Comparison of ENCODE assay signal across 11 cellular contexts in the genomic region with DNA sequence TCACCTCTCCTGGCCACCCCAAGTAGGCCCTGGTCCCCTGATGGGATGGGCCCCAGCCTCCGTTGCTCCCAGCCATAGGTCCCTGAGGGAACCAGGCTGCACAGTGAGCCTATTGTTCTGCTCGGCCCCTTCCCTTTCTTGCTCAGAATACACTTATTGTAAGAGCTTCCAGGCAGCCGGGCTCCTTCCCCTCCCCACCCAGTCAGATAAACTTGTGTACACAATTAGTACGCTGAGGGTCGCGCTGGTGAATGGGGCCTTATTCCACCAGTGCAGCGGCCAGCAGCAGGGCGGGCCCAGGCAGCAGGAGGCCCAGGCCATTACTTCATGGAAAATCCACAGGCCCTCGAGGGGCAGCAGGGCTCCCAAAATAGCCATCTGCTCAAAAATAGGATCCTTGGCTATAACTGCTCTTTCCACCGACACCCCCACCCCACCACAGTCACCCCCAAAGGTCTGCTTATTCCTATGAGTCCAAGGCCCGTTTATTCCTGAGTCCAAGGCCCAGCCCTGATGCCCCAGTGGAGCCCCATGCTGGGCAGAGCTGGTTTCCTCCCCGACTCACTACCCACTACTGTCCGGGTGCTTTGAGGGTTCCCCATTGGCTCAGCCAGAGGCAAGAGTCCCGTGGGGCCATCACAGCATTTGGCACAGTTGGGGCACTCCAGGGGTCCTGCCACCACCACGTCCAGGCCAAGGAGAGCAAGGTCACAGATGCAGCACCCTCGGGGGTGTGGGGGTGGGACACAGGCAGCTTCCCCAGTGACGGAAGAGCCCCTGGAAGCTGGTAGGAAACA. TPM values are rescaled to one million over a fixed set of nuclear protein-coding genes. Genes with fewer than 3 reads are reported as not detected.
DNase-seq lines count a peak whose midpoint lies in the region; ATAC-seq and TF ChIP-seq lines count a peak whose summit lies in the region.
"Had no signal": no experiment of that assay in that cellular context is flagged by ENCODE, and none has a peak within 500 bp of the region (broad histone marks: within the 10 kb centered on the region; RNA-seq: fewer than 3 reads in every experiment).

No MANE protein-coding gene starts in this region.

- H3F3A ChIP-seq in neural progenitor cell (ENCODE audit: low read depth) = no peaks in the 10 kb centered on the region

- 59 to 72% (median 67%) methylated on average over 5 to 17 of the region's 17 CpGs for WGBS in adrenal gland, 4 donors

- no peak overlapping the region for H3K4me2 ChIP-seq in neural progenitor cell

- H3K4me3 ChIP-seq in adrenal gland (no peak overlapping the region), cardiac muscle cell (no peak overlapping the region), neural progenitor cell (no peak overlapping the region)
- H3K4me3 ChIP-seq: SJSA1 had no signal

- no peaks in the 10 kb centered on the region for H4K20me1 ChIP-seq in neural progenitor cell (ENCODE audit: low read depth)

- intact Hi-C loops in adrenal gland (cut with DNase I) = no loop called here

- DNase-seq in adrenal gland (no peak), cardiac muscle cell (ENCODE audit: low read depth in 1 of 2, low spot score in 1 of 2) (peak; percentile 69 to 88), neural progenitor cell (ENCODE audit: low spot score) (peak; percentile 48), type B pancreatic cell (ENCODE audit: extremely low spot score, unreplicated experiment) (no peak), T-helper 17 cell (no peak), DMS53 treated with DMSO at 0.1 percent for 48 hours (lab: John Stamatoyannopoulos, UW; ENCODE audit: unreplicated experiment) (no peak), NCI-H82 treated with DMSO at 0.1 percent for 48 hours (lab: John Stamatoyannopoulos, UW; ENCODE audit: unreplicated experiment) (no peak), EL (no peak)
- DNase-seq: activated CD4-positive, alpha-beta memory T cell treated with anti-CD3 and anti-CD28 coated beads, Interleukin-2, amount 10 ng/mL, durations not matched to agents 7 days and 5 days; NCI-H1694 treated with DMSO at 0.1 percent for 48 hours had no signal

- H3K4me3 Mint-ChIP-seq in neural progenitor cell (no peak overlapping the region), type B pancreatic cell (no peak overlapping the region), T-helper 17 cell (no peak overlapping the region)
- H3K4me3 Mint-ChIP-seq: activated CD4-positive, alpha-beta memory T cell treated with anti-CD3 and anti-CD28 coated beads, Interleukin-2, amount 10 ng/mL, durations not matched to agents 7 days and 5 days had no signal

- TF ChIP-seq CTCF in adrenal gland (IDR thresholded peaks at IDR 0.05) = no peak
- TF ChIP-seq CTCF in cardiac muscle cell (IDR thresholded peaks at IDR 0.05; ENCODE audit: low read depth, low read length) = no peak
- TF ChIP-seq CTCF in neural progenitor cell (IDR thresholded peaks at IDR 0.05) = no peak
- TF ChIP-seq CTCF in type B pancreatic cell (conservative IDR thresholded peaks at IDR 0.05) = no peak

- H2AFZ ChIP-seq in neural progenitor cell (replicated peaks) = no peak overlapping the region

- peak overlapping the region in 3 of 5 donors; percentile 19 to 69 (median 66) for H3K27ac ChIP-seq in adrenal gland
- H3K27ac ChIP-seq in cardiac muscle cell = peak overlapping the region; percentile 90
- no peak overlapping the region for H3K27ac ChIP-seq in neural progenitor cell
- H3K27ac ChIP-seq: SJSA1 had no signal

- no peak for TF ChIP-seq POLR2A in adrenal gland (IDR thresholded peaks at IDR 0.05)

- H3K36me3 ChIP-seq in adrenal gland (replicated peaks in 1 of 2) (peaks cover 0 to 100% of the 10 kb centered on the region in 2 donors), cardiac muscle cell (peaks cover 51% of the 10 kb centered on the region), neural progenitor cell (no peaks in the 10 kb centered on the region)

- H3K4me1 ChIP-seq in adrenal gland (replicated peaks in 1 of 2) (peaks cover 0 to 17% of the 10 kb centered on the region in 2 donors), cardiac muscle cell (ENCODE audit: low read depth) (peaks cover 15% of the 10 kb centered on the region), neural progenitor cell (no peaks in the 10 kb centered on the region)
- H3K4me1 ChIP-seq: SJSA1 had no signal

- H3K9me3 Mint-ChIP-seq in neural progenitor cell (no peaks in the 10 kb centered on the region), type B pancreatic cell (no peaks in the 10 kb centered on the region)
- H3K9me3 Mint-ChIP-seq: activated CD4-positive, alpha-beta memory T cell treated with anti-CD3 and anti-CD28 coated beads, Interleukin-2, amount 10 ng/mL, durations not matched to agents 7 days and 5 days had no signal

- H3K4me1 Mint-ChIP-seq in neural progenitor cell (peaks cover 3% of the 10 kb centered on the region), type B pancreatic cell (ENCODE audit: unreplicated experiment) (no peaks in the 10 kb centered on the region), T-helper 17 cell (no peaks in the 10 kb centered on the region)

- ATAC-seq in T-helper 17 cell = no peak

- H3K27ac Mint-ChIP-seq in neural progenitor cell = peak overlapping the region; percentile 57
- peak overlapping the region; percentile 61 for H3K27ac Mint-ChIP-seq in type B pancreatic cell
- H3K27ac Mint-ChIP-seq in T-helper 17 cell = no peak overlapping the region
- H3K27ac Mint-ChIP-seq: activated CD4-positive, alpha-beta memory T cell treated with anti-CD3 and anti-CD28 coated beads, Interleukin-2, amount 10 ng/mL, durations not matched to agents 7 days and 5 days had no signal

- no peaks in the 10 kb centered on the region for H3K79me2 ChIP-seq in neural progenitor cell (ENCODE audit: low read depth)

- no peaks in the 10 kb centered on the region for H3K9me3 ChIP-seq in adrenal gland (replicated peaks in 1 of 3)
- no peaks in the 10 kb centered on the region for H3K9me3 ChIP-seq in cardiac muscle cell (ENCODE audit: low read depth)
- no peaks in the 10 kb centered on the region for H3K9me3 ChIP-seq in neural progenitor cell (ENCODE audit: low read depth)
- H3K9me3 ChIP-seq in T-helper 17 cell (ENCODE audit: control insufficient read depth, low read length, poor library complexity, severe bottlenecking) = no peaks in the 10 kb centered on the region
- H3K9me3 ChIP-seq: SJSA1 had no signal

- H3K36me3 Mint-ChIP-seq in neural progenitor cell (peaks cover 7% of the 10 kb centered on the region), type B pancreatic cell (no peaks in the 10 kb centered on the region), T-helper 17 cell (ENCODE audit: low read depth) (peaks cover 2% of the 10 kb centered on the region)

- no peak overlapping the region for H3K9ac ChIP-seq in neural progenitor cell

- H3K27me3 Mint-ChIP-seq in neural progenitor cell (ENCODE audit: insufficient read depth, low read depth) = peaks cover 3% of the 10 kb centered on the region
- H3K27me3 Mint-ChIP-seq in type B pancreatic cell = no peaks in the 10 kb centered on the region
- no peaks in the 10 kb centered on the region for H3K27me3 Mint-ChIP-seq in T-helper 17 cell
- H3K27me3 Mint-ChIP-seq: activated CD4-positive, alpha-beta memory T cell treated with anti-CD3 and anti-CD28 coated beads, Interleukin-2, amount 10 ng/mL, durations not matched to agents 7 days and 5 days had no signal

- H3K27me3 ChIP-seq in adrenal gland = no peaks in the 10 kb centered on the region
- H3K27me3 ChIP-seq in cardiac muscle cell = no peaks in the 10 kb centered on the region
- H3K27me3 ChIP-seq in neural progenitor cell = no peaks in the 10 kb centered on the region
- H3K27me3 ChIP-seq: SJSA1 had no signal

RNA-seq across cellular contexts. Expression of gene CAPN12, which starts 22.1 kb away (rescaled TPM):
- total RNA-seq in adrenal gland (1 to 10 TPM in 5 of 8 donors, under 1 TPM in 2, not detected in 1; 0.39 to 5.0 (median 3.7) TPM), cardiac muscle cell (1.6 and 10.9 TPM in 2 replicates), neural progenitor cell (ENCODE audit: low replicate concordance) (1.0 and 4.9 TPM in 2 replicates), type B pancreatic cell (ENCODE audit: low replicate concordance) (3.0 and 4.5 TPM in 2 replicates), T-helper 17 cell (1 to 10 TPM; 6.8 to 9.0 TPM)
- polyA plus RNA-seq in adrenal gland (10 to 100 TPM in 2 of 3 donors, under 1 TPM in 1; 0.68 to 23.1 (median 11.2) TPM), cardiac muscle cell (1.3 and 3.4 TPM in 2 replicates)
- total RNA-seq: SJSA1 had no signal

RNA-seq across cellular contexts. Expression of gene LGALS7, which starts 51.1 kb away (rescaled TPM):
- total RNA-seq in adrenal gland (not detected), cardiac muscle cell (not detected in 2 replicates), neural progenitor cell (ENCODE audit: low replicate concordance) (not detected in 2 replicates), type B pancreatic cell (ENCODE audit: low replicate concordance) (1.8 and 1.9 TPM in 2 replicates), T-helper 17 cell (not detected)
- polyA plus RNA-seq in adrenal gland (not detected), cardiac muscle cell (not detected in 2 replicates)
- total RNA-seq: activated CD4-positive, alpha-beta memory T cell treated with anti-CD3 and anti-CD28 coated beads, Interleukin-2, amount 10 ng/mL, durations not matched to agents 7 days and 5 days; SJSA1 had no signal

Comparison
In these comparisons a context has a peak if more than half of its experiments do, and no peak if none do; other contexts are left out.
1. DNase-seq: peak in cardiac muscle cell (2 of 2) and neural progenitor cell (single experiment); none in adrenal gland (0 of 7), type B pancreatic cell (single experiment), T-helper 17 cell (0 of 3), DMS53 treated with DMSO at 0.1 percent for 48 hours (single experiment), NCI-H82 treated with DMSO at 0.1 percent for 48 hours (single experiment) and EL (single experiment).